10 cellular contexts compared by ENCODE assay signal in genomic region chr9:116951588-116952433, GRCh38.
DNase-seq lines count a peak whose midpoint lies in the region; ATAC-seq and TF ChIP-seq lines count a peak whose summit lies in the region.
"Had no signal": no experiment of that assay in that cellular context is flagged by ENCODE, and none has a peak within 500 bp of the region (broad histone marks: within the 10 kb centered on the region; RNA-seq: fewer than 3 reads in every experiment).

No MANE protein-coding gene starts in this region.

- H3K27me3 Mint-ChIP-seq in activated T-cell treated with anti-CD3 and anti-CD28 coated beads, Interleukin-2, amount 50 U/mL, for 72 hours (ENCODE audit: low read depth): peaks cover 6% of the 10 kb centered on the region
- H3K27me3 Mint-ChIP-seq in activated T-cell treated with anti-CD3 and anti-CD28 coated beads, Interleukin-2, amount 50 U/mL, for 4 hours (ENCODE audit: low read depth): no peaks in the 10 kb centered on the region
- H3K27me3 Mint-ChIP-seq in CD8-positive, alpha-beta memory T cell: no peaks in the 10 kb centered on the region
- H3K27me3 Mint-ChIP-seq: IgD-negative memory B cell had no signal

- POLR2A ChIA-PET in RWPE1 (lab: Yijun Ruan, JAX; ENCODE audit: low non-redundant PET): no interaction called here
- POLR2A ChIA-PET in CD8-positive, alpha-beta memory T cell (lab: Charles Lee): no interaction called here

- H3K27ac ChIP-seq in RWPE1 (no peak overlapping the region), thoracic aorta (peak overlapping the region; percentile 50 to 62)
- H3K27ac ChIP-seq in CD8-positive, alpha-beta memory T cell (ENCODE audit: low read depth, low read length): no peak overlapping the region

- H3K4me3 ChIP-seq in thoracic aorta: no peak overlapping the region
- no peak overlapping the region for H3K4me3 ChIP-seq in CD8-positive, alpha-beta memory T cell (ENCODE audit: low read length)

- peaks cover 5% of the 10 kb centered on the region in 2 donors for H3K9me3 Mint-ChIP-seq in activated T-cell treated with anti-CD3 and anti-CD28 coated beads, Interleukin-2, amount 50 U/mL, for 72 hours
- H3K9me3 Mint-ChIP-seq in activated T-cell treated with anti-CD3 and anti-CD28 coated beads, Interleukin-2, amount 50 U/mL, for 4 hours: no peaks in the 10 kb centered on the region
- H3K9me3 Mint-ChIP-seq in CD8-positive, alpha-beta memory T cell: no peaks in the 10 kb centered on the region

- H3K36me3 Mint-ChIP-seq in activated T-cell treated with anti-CD3 and anti-CD28 coated beads, Interleukin-2, amount 50 U/mL, for 72 hours (ENCODE audit: insufficient read depth in 2 of 2): no peaks in the 10 kb centered on the region
- no peaks in the 10 kb centered on the region for H3K36me3 Mint-ChIP-seq in activated T-cell treated with anti-CD3 and anti-CD28 coated beads, Interleukin-2, amount 50 U/mL, for 4 hours (ENCODE audit: insufficient read depth)
- no peaks in the 10 kb centered on the region for H3K36me3 Mint-ChIP-seq in CD8-positive, alpha-beta memory T cell
- H3K36me3 Mint-ChIP-seq: IgD-negative memory B cell; naive thymus-derived CD4-positive, alpha-beta T cell had no signal

- TF ChIP-seq CTCF in RWPE1 (conservative IDR thresholded peaks at IDR 0.05; ENCODE audit: low read depth) (no peak), thoracic aorta (IDR thresholded peaks at IDR 0.05) (no peak)

- no peak for TF ChIP-seq POLR2A in erythroblast (IDR thresholded peaks at IDR 0.05; ENCODE audit: low read length)

- no peaks in the 10 kb centered on the region for H3K36me3 ChIP-seq in thoracic aorta
- no peaks in the 10 kb centered on the region for H3K36me3 ChIP-seq in CD8-positive, alpha-beta memory T cell (ENCODE audit: insufficient read depth, low read length)

- no peak for DNase-seq in activated T-cell treated with anti-CD3 and anti-CD28 coated beads, Interleukin-2, amount 50 U/mL, for 72 hours
- DNase-seq in activated T-cell treated with anti-CD3 and anti-CD28 coated beads, Interleukin-2, amount 50 U/mL, for 4 hours: no peak
- peak; percentile 88 for DNase-seq in RWPE1 (ENCODE audit: low spot score)
- DNase-seq in thoracic aorta (ENCODE audit: low spot score): no peak
- no peak for DNase-seq in CD8-positive, alpha-beta memory T cell
- no peak for DNase-seq in nucleus accumbens (lab: John Stamatoyannopoulos, UW)
- DNase-seq in erythroblast (lab: John Stamatoyannopoulos, UW): no peak
- DNase-seq: naive thymus-derived CD4-positive, alpha-beta T cell had no signal

- no peaks in the 10 kb centered on the region for H3K27me3 ChIP-seq in thoracic aorta (replicated peaks; ENCODE audit: insufficient read depth)
- H3K27me3 ChIP-seq in CD8-positive, alpha-beta memory T cell (ENCODE audit: insufficient read depth, low read length, poor library complexity, severe bottlenecking): no peaks in the 10 kb centered on the region

- H3K4me3 Mint-ChIP-seq in activated T-cell treated with anti-CD3 and anti-CD28 coated beads, Interleukin-2, amount 50 U/mL, for 72 hours: no peak overlapping the region
- no peak overlapping the region for H3K4me3 Mint-ChIP-seq in activated T-cell treated with anti-CD3 and anti-CD28 coated beads, Interleukin-2, amount 50 U/mL, for 4 hours
- H3K4me3 Mint-ChIP-seq in CD8-positive, alpha-beta memory T cell: no peak overlapping the region
- H3K4me3 Mint-ChIP-seq: IgD-negative memory B cell; naive thymus-derived CD4-positive, alpha-beta T cell had no signal

- ATAC-seq in activated T-cell treated with anti-CD3 and anti-CD28 coated beads, Interleukin-2, amount 50 U/mL, for 72 hours (replicated peaks in 1 of 2): peak; percentile 51 to 52
- ATAC-seq in activated T-cell treated with anti-CD3 and anti-CD28 coated beads, Interleukin-2, amount 50 U/mL, for 4 hours: no peak
- peak; percentile 74 for ATAC-seq in HG02852 (IDR thresholded peaks at IDR 0.05; ENCODE audit: unreplicated experiment)
- ATAC-seq in thoracic aorta (ENCODE audit: insufficient number of reproducible peaks, low FRiP score, low read depth): peak; percentile 82
- ATAC-seq: naive thymus-derived CD4-positive, alpha-beta T cell had no signal

- H3K4me1 Mint-ChIP-seq in activated T-cell treated with anti-CD3 and anti-CD28 coated beads, Interleukin-2, amount 50 U/mL, for 72 hours (ENCODE audit: low read depth): no peaks in the 10 kb centered on the region
- no peaks in the 10 kb centered on the region for H3K4me1 Mint-ChIP-seq in activated T-cell treated with anti-CD3 and anti-CD28 coated beads, Interleukin-2, amount 50 U/mL, for 4 hours (ENCODE audit: low read depth)
- H3K4me1 Mint-ChIP-seq in CD8-positive, alpha-beta memory T cell: no peaks in the 10 kb centered on the region
- H3K4me1 Mint-ChIP-seq: naive thymus-derived CD4-positive, alpha-beta T cell had no signal

- peaks cover 0 to 29% of the 10 kb centered on the region in 2 donors for H3K4me1 ChIP-seq in thoracic aorta (ENCODE audit: control insufficient read depth in 1 of 2, low read depth in 2 of 2)
- H3K4me1 ChIP-seq in CD8-positive, alpha-beta memory T cell (ENCODE audit: insufficient read depth, low read length): no peaks in the 10 kb centered on the region

- H3K27ac Mint-ChIP-seq in activated T-cell treated with anti-CD3 and anti-CD28 coated beads, Interleukin-2, amount 50 U/mL, for 72 hours: no peak overlapping the region
- H3K27ac Mint-ChIP-seq in CD8-positive, alpha-beta memory T cell: no peak overlapping the region
- H3K27ac Mint-ChIP-seq: IgD-negative memory B cell; naive thymus-derived CD4-positive, alpha-beta T cell had no signal

- CTCF ChIA-PET in RWPE1 (lab: Yijun Ruan, JAX): interaction anchor here (0.6 to 3.4 kb wide), 3 partner anchors 17 to 215 kb away, joined by 3 to 18 read pairs (median 4); no protein-coding TSS in a partner anchor
- CTCF ChIA-PET in CD8-positive, alpha-beta memory T cell (lab: Charles Lee): no interaction called here

- H3K9me3 ChIP-seq in thoracic aorta: no peaks in the 10 kb centered on the region
- H3K9me3 ChIP-seq in CD8-positive, alpha-beta memory T cell (ENCODE audit: low read length): no peaks in the 10 kb centered on the region

Comparison
In these comparisons a context has a peak if more than half of its experiments do, and no peak if none do; other contexts are left out.
1. ATAC-seq: peak in activated T-cell treated with anti-CD3 and anti-CD28 coated beads, Interleukin-2, amount 50 U/mL, for 72 hours (2 of 2), HG02852 (single experiment) and thoracic aorta (single experiment); none in activated T-cell treated with anti-CD3 and anti-CD28 coated beads, Interleukin-2, amount 50 U/mL, for 4 hours (0 of 2).
2. H3K27ac ChIP-seq: peak in thoracic aorta (2 of 2); none in RWPE1 (single experiment) and CD8-positive, alpha-beta memory T cell (single experiment).